8 cellular contexts compared by ENCODE assay signal in the genomic region with DNA sequence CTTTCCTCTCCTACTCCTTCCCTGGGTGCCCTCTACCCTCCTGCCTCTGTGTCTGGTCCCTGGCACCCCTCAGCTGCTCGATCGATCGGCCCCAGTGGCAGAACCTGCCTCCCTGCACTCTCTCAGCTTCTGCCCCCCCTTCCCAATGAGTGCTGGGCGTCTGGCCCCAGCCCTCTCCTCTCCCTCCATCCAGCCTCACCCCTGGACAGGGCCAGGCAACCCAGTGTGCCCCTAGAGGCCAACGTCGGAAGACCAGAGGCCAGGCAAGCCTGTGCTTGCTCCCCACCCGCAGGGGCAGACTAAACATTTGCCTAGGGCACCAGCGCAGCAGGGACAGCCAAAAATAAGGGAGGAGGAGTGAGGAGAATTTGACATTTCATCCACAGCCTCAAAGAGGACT. TPM values are rescaled to one million over a fixed set of nuclear protein-coding genes. Genes with fewer than 3 reads are reported as not detected.
DNase-seq lines count a peak whose midpoint lies in the region; ATAC-seq and TF ChIP-seq lines count a peak whose summit lies in the region.

No MANE protein-coding gene starts in this region.

- H2BK5ac ChIP-seq in neuronal stem cell (ENCODE audit: low read length): no peak overlapping the region

- no peak overlapping the region for H2BK15ac ChIP-seq in neuronal stem cell (ENCODE audit: low read length)

- no peak overlapping the region for H3K4me3 Mint-ChIP-seq in activated CD4-positive, alpha-beta T cell treated with anti-CD3 and anti-CD28 coated beads, Interleukin-2, amount 10 ng/mL, durations not matched to agents 24 days and 14 days

- H2AFZ ChIP-seq in neuronal stem cell (ENCODE audit: low read length): peak overlapping the region; percentile 61

- H4K91ac ChIP-seq in neuronal stem cell (ENCODE audit: low read depth, low read length, poor library complexity): no peak overlapping the region

- peaks cover 5% of the 10 kb centered on the region for H3K4me1 Mint-ChIP-seq in activated CD4-positive, alpha-beta T cell treated with anti-CD3 and anti-CD28 coated beads, Interleukin-2, amount 10 ng/mL, durations not matched to agents 24 days and 14 days

- H3K4me1 ChIP-seq in neuronal stem cell (ENCODE audit: control insufficient read depth in 2 of 2, insufficient read depth in 1 of 2, low read depth in 1 of 2, low read length in 2 of 2): peaks cover 3 to 17% of the 10 kb centered on the region in 2 donors

- no peak overlapping the region for H3K27ac Mint-ChIP-seq in activated CD4-positive, alpha-beta T cell treated with anti-CD3 and anti-CD28 coated beads, Interleukin-2, amount 10 ng/mL, durations not matched to agents 24 days and 14 days

- H3K27me3 Mint-ChIP-seq in activated CD4-positive, alpha-beta T cell treated with anti-CD3 and anti-CD28 coated beads, Interleukin-2, amount 10 ng/mL, durations not matched to agents 24 days and 14 days: peaks cover 26% of the 10 kb centered on the region

- H3K4me2 ChIP-seq in neuronal stem cell (ENCODE audit: insufficient read depth, low read length, poor library complexity, severe bottlenecking): peak overlapping the region; percentile 37

- H3K36me3 Mint-ChIP-seq in activated CD4-positive, alpha-beta T cell treated with anti-CD3 and anti-CD28 coated beads, Interleukin-2, amount 10 ng/mL, durations not matched to agents 24 days and 14 days (ENCODE audit: low read depth): no peaks in the 10 kb centered on the region

- no peak overlapping the region for H2BK120ac ChIP-seq in neuronal stem cell (ENCODE audit: low read depth, low read length)

- peak; percentile 74 for DNase-seq in activated CD4-positive, alpha-beta T cell treated with anti-CD3 and anti-CD28 coated beads, Interleukin-2, amount 10 ng/mL, durations not matched to agents 24 days and 14 days
- DNase-seq in activated CD4-positive, alpha-beta T cell treated with anti-CD3 and anti-CD28 coated beads, Interleukin-2, amount 50 U/mL, for 4 hours: no peak
- DNase-seq in HuH-7 (ENCODE audit: low spot score): peak; percentile 78
- no peak for DNase-seq in epithelial cell of proximal tubule (ENCODE audit: low read depth)
- DNase-seq in neuronal stem cell (ENCODE audit: low spot score): peak; percentile 41
- no peak for DNase-seq in Ammon's horn (ENCODE audit: low spot score)
- DNase-seq in midbrain (lab: John Stamatoyannopoulos, UW): no peak

- H2BK12ac ChIP-seq in neuronal stem cell (ENCODE audit: low read length): peak overlapping the region; percentile 31

- peak; percentile 65 for TF ChIP-seq CTCF in epithelial cell of proximal tubule (conservative IDR thresholded peaks at IDR 0.05; ENCODE audit: low read depth, low read length)

- H3K9ac ChIP-seq in neuronal stem cell (ENCODE audit: low read depth, low read length, poor library complexity): no peak overlapping the region

- intact Hi-C loops in activated CD4-positive, alpha-beta T cell treated with anti-CD3 and anti-CD28 coated beads, Interleukin-2, amount 10 ng/mL, durations not matched to agents 24 days and 14 days (cut with micrococcal nuclease): no loop called here

- H2AK5ac ChIP-seq in neuronal stem cell (ENCODE audit: low read depth, low read length): peak overlapping the region; percentile 7

- H3K14ac ChIP-seq in neuronal stem cell (ENCODE audit: low read length): no peak overlapping the region

- H3K27ac ChIP-seq in neuronal stem cell (replicated peaks; ENCODE audit: low read length): no peak overlapping the region

- H4K8ac ChIP-seq in neuronal stem cell (ENCODE audit: low read depth, low read length): no peak overlapping the region

- H3K23ac ChIP-seq in neuronal stem cell (ENCODE audit: low read depth, low read length, poor library complexity): no peak overlapping the region

- H3K4me3 ChIP-seq in epithelial cell of proximal tubule (ENCODE audit: low read depth, low read length) (no peak overlapping the region), neuronal stem cell (ENCODE audit: low read length in 2 of 2) (no peak overlapping the region)

- no peaks in the 10 kb centered on the region for H3K36me3 ChIP-seq in neuronal stem cell (replicated peaks in 1 of 2; ENCODE audit: control insufficient read depth in 2 of 2, insufficient read depth in 2 of 2, low read length in 2 of 2)

- ATAC-seq in SK-N-SH treated with all-trans-retinoic acid at 6 μM for 48 hours: peak; percentile 78

- no peaks in the 10 kb centered on the region for H3K9me3 ChIP-seq in neuronal stem cell (replicated peaks in 1 of 2; ENCODE audit: control insufficient read depth in 2 of 2, insufficient read depth in 1 of 2, low read depth in 1 of 2, low read length in 2 of 2)

- H3K79me1 ChIP-seq in neuronal stem cell (ENCODE audit: low read depth, low read length): no peaks in the 10 kb centered on the region

- peak overlapping the region; percentile 76 for H3K18ac ChIP-seq in neuronal stem cell (ENCODE audit: low read length)

- H3K27me3 ChIP-seq in neuronal stem cell (ENCODE audit: control insufficient read depth in 3 of 3, insufficient read depth in 3 of 3, low read depth in 1 of 3, low read length in 3 of 3): peaks cover 0 to 19% (median 0%) of the 10 kb centered on the region in 3 experiments

- H3K9me3 Mint-ChIP-seq in activated CD4-positive, alpha-beta T cell treated with anti-CD3 and anti-CD28 coated beads, Interleukin-2, amount 10 ng/mL, durations not matched to agents 24 days and 14 days: no peaks in the 10 kb centered on the region

- WGBS in neuronal stem cell (ENCODE audit: extremely low coverage in 2 of 2, insufficient read length in 2 of 2, insufficient replicate concordance in 1 of 2), 2 donors: no CpG with 5 or more reads among the region's 8 CpGs

- no peak overlapping the region for H3K4ac ChIP-seq in neuronal stem cell (ENCODE audit: low read length)

TF ChIP-seq in SK-N-SH treated with all-trans-retinoic acid at 6 μM for 48 hours, 23 proteins besides CTCF, POLR2A, EP300 and RAD21:
- TF ChIP-seq ISL1 (CRISPR knock-in tag; IDR thresholded peaks at IDR 0.05) (no peak), ZFP3 (CRISPR knock-in tag; IDR thresholded peaks at IDR 0.05) (no peak), ZNF565 (CRISPR knock-in tag; conservative IDR thresholded peaks at IDR 0.05; ENCODE audit: low read depth) (no peak), ARNTL (CRISPR knock-in tag; IDR thresholded peaks at IDR 0.05; ENCODE audit: borderline replicate concordance, low read depth) (no peak), CSDC2 (CRISPR knock-in tag; IDR thresholded peaks at IDR 0.05) (no peak)
- TF ChIP-seq, protein P1, sequence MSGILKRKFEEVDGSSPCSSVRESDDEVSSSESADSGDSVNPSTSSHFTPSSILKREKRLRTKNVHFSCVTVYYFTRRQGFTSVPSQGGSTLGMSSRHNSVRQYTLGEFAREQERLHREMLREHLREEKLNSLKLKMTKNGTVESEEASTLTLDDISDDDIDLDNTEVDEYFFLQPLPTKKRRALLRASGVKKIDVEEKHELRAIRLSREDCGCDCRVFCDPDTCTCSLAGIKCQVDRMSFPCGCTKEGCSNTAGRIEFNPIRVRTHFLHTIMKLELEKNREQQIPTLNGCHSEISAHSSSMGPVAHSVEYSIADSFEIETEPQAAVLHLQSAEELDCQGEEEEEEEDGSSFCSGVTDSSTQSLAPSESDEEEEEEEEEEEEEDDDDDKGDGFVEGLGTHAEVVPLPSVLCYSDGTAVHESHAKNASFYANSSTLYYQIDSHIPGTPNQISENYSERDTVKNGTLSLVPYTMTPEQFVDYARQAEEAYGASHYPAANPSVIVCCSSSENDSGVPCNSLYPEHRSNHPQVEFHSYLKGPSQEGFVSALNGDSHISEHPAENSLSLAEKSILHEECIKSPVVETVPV (CRISPR knock-in tag; IDR thresholded peaks at IDR 0.05): no peak
- TF ChIP-seq, protein P2, sequence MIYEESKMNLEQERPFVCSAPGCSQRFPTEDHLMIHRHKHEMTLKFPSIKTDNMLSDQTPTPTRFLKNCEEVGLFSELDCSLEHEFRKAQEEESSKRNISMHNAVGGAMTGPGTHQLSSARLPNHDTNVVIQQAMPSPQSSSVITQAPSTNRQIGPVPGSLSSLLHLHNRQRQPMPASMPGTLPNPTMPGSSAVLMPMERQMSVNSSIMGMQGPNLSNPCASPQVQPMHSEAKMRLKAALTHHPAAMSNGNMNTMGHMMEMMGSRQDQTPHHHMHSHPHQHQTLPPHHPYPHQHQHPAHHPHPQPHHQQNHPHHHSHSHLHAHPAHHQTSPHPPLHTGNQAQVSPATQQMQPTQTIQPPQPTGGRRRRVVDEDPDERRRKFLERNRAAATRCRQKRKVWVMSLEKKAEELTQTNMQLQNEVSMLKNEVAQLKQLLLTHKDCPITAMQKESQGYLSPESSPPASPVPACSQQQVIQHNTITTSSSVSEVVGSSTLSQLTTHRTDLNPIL (CRISPR knock-in tag; IDR thresholded peaks at IDR 0.05; ENCODE audit: low read depth): no peak
- TF ChIP-seq, protein P3, sequence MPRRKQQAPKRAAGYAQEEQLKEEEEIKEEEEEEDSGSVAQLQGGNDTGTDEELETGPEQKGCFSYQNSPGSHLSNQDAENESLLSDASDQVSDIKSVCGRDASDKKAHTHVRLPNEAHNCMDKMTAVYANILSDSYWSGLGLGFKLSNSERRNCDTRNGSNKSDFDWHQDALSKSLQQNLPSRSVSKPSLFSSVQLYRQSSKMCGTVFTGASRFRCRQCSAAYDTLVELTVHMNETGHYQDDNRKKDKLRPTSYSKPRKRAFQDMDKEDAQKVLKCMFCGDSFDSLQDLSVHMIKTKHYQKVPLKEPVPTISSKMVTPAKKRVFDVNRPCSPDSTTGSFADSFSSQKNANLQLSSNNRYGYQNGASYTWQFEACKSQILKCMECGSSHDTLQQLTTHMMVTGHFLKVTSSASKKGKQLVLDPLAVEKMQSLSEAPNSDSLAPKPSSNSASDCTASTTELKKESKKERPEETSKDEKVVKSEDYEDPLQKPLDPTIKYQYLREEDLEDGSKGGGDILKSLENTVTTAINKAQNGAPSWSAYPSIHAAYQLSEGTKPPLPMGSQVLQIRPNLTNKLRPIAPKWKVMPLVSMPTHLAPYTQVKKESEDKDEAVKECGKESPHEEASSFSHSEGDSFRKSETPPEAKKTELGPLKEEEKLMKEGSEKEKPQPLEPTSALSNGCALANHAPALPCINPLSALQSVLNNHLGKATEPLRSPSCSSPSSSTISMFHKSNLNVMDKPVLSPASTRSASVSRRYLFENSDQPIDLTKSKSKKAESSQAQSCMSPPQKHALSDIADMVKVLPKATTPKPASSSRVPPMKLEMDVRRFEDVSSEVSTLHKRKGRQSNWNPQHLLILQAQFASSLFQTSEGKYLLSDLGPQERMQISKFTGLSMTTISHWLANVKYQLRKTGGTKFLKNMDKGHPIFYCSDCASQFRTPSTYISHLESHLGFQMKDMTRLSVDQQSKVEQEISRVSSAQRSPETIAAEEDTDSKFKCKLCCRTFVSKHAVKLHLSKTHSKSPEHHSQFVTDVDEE (CRISPR knock-in tag; IDR thresholded peaks at IDR 0.05): no peak

RNA-seq across cellular contexts. Expression of a gene that starts 43.5 kb away (rescaled TPM):
- total RNA-seq in activated CD4-positive, alpha-beta T cell treated with anti-CD3 and anti-CD28 coated beads, Interleukin-2, amount 10 ng/mL, durations not matched to agents 24 days and 14 days: not detected in 2 replicates
- under 0.01 TPM in 1 of 2 replicates, not detected in the other for total RNA-seq in epithelial cell of proximal tubule
- 0.21 TPM for polyA plus RNA-seq in neuronal stem cell (2013, experiment 1 of 2)
- 0.15 TPM for polyA plus RNA-seq in neuronal stem cell (2013, experiment 2 of 2)

Comparison
In these comparisons a context has a peak if more than half of its experiments do, and no peak if none do; other contexts are left out.
1. DNase-seq: peak in activated CD4-positive, alpha-beta T cell treated with anti-CD3 and anti-CD28 coated beads, Interleukin-2, amount 10 ng/mL, durations not matched to agents 24 days and 14 days (single experiment), HuH-7 (single experiment) and neuronal stem cell (single experiment); none in activated CD4-positive, alpha-beta T cell treated with anti-CD3 and anti-CD28 coated beads, Interleukin-2, amount 50 U/mL, for 4 hours (0 of 2), epithelial cell of proximal tubule (single experiment), Ammon's horn (single experiment) and midbrain (single experiment).